13 cellular contexts compared by ENCODE assay signal in genomic region chr1:193115629-193116227, GRCh38. TPM values are rescaled to one million over a fixed set of nuclear protein-coding genes. Genes with fewer than 3 reads are reported as not detected.
DNase-seq lines count a peak whose midpoint lies in the region; ATAC-seq and TF ChIP-seq lines count a peak whose summit lies in the region.
"Had no signal": no experiment of that assay in that cellular context is flagged by ENCODE, and none has a peak within 500 bp of the region (broad histone marks: within the 10 kb centered on the region; RNA-seq: fewer than 3 reads in every experiment).

No MANE protein-coding gene starts in this region.

- WGBS in lung, 2 donors: 62 to 79% methylated on average over 1 of the region's 1 CpG

- H3K4me1 Mint-ChIP-seq in chondrocyte (ENCODE audit: low read depth): peaks cover 46% of the 10 kb centered on the region

- POLR2A ChIA-PET in AG04449 (lab: Yijun Ruan, JAX): interaction anchor here (1.2 kb wide), 1 partner anchor 11 kb away, joined by 14 read pairs; the partner anchor contains the start of gene GLRX2

- CTCF ChIA-PET in AG04449 (lab: Yijun Ruan, JAX): interaction anchor here (0.8 to 1.4 kb wide), 3 partner anchors 9 to 96 kb away, joined by 3 to 6 read pairs (median 4); partner anchors contain the start of genes RO60 and UCHL5

- no peak for TF ChIP-seq EP300 in Ishikawa (IDR thresholded peaks at IDR 0.05; ENCODE audit: borderline replicate concordance)

- peaks cover 5% of the 10 kb centered on the region in 2 donors for H3K4me1 ChIP-seq in lung (ENCODE audit: control insufficient read depth in 2 of 2, insufficient read depth in 2 of 2, low read length in 2 of 2)

- no peaks in the 10 kb centered on the region for H3K36me3 Mint-ChIP-seq in chondrocyte (ENCODE audit: low read depth)
- H3K36me3 Mint-ChIP-seq: IgD-negative memory B cell had no signal

- no peak for TF ChIP-seq RAD21 in Ishikawa (IDR thresholded peaks at IDR 0.05; ENCODE audit: low read depth)

- H3K27me3 Mint-ChIP-seq in chondrocyte (ENCODE audit: low read depth): no peaks in the 10 kb centered on the region
- H3K27me3 Mint-ChIP-seq: CD4-positive, alpha-beta T cell; IgD-negative memory B cell had no signal

- H3K27me3 ChIP-seq in lung (ENCODE audit: control insufficient read depth, insufficient read depth): no peaks in the 10 kb centered on the region

- H3K4me3 ChIP-seq in AG04449 (ENCODE audit: low read depth, low read length) (no peak overlapping the region), lung (no peak overlapping the region)

- peak overlapping the region in 1 of 2 donors; percentile 91 for H3K27ac ChIP-seq in lung (ENCODE audit: low read depth in 1 of 2, low read length in 1 of 2)

- peaks cover 5% of the 10 kb centered on the region for H3K9me3 Mint-ChIP-seq in chondrocyte (ENCODE audit: low read depth)
- H3K9me3 Mint-ChIP-seq: CD4-positive, alpha-beta T cell; IgD-negative memory B cell; nephron progenitor cell had no signal

- H3K27ac Mint-ChIP-seq in chondrocyte (ENCODE audit: unreplicated experiment): peak overlapping the region; percentile 82
- H3K27ac Mint-ChIP-seq: CD4-positive, alpha-beta T cell; IgD-negative memory B cell; nephron progenitor cell had no signal

- ATAC-seq in lung (ENCODE audit: insufficient read depth, low FRiP score): peak; percentile 64

- H3K9me3 ChIP-seq in lung (ENCODE audit: control insufficient read depth in 2 of 2, insufficient read depth in 1 of 2, low read length in 1 of 2): no peaks in the 10 kb centered on the region

- no peak overlapping the region for H3K4me3 Mint-ChIP-seq in chondrocyte (ENCODE audit: unreplicated experiment)
- H3K4me3 Mint-ChIP-seq: CD4-positive, alpha-beta T cell; nephron progenitor cell had no signal

- no peaks in the 10 kb centered on the region for H3K36me3 ChIP-seq in lung (ENCODE audit: control insufficient read depth in 2 of 2, insufficient read depth in 2 of 2, low read length in 2 of 2)

- TF ChIP-seq CTCF in AG04449 (IDR thresholded peaks at IDR 0.05; ENCODE audit: insufficient read depth, low read length, missing control alignments) (no peak), chondrocyte (IDR thresholded peaks at IDR 0.05) (no peak), lung (IDR thresholded peaks at IDR 0.05; ENCODE audit: control extremely low read depth, extremely low read depth) (no peak)

- DNase-seq in AG04449 (ENCODE audit: low read depth, low spot score): peak; percentile 98
- DNase-seq in chondrocyte (ENCODE audit: low spot score): no peak
- no peak for DNase-seq in lung (ENCODE audit: low spot score)
- DNase-seq in NCI-H1930 (lab: John Stamatoyannopoulos, UW): no peak
- no peak for DNase-seq in NCI-H774 (lab: John Stamatoyannopoulos, UW)
- no peak for DNase-seq in medulla oblongata (ENCODE audit: extremely low spot score)
- no peak for DNase-seq in NCI-H1417 (lab: John Stamatoyannopoulos, UW)
- DNase-seq: CD4-positive, alpha-beta T cell; central memory CD4-positive, alpha-beta T cell; nephron progenitor cell; T-helper 9 cell had no signal

TF ChIP-seq in Ishikawa, 13 proteins besides CTCF, POLR2A, EP300 and RAD21:
- TF ChIP-seq TEAD4 (IDR thresholded peaks at IDR 0.05) (peak; percentile 33), NFIC (IDR thresholded peaks at IDR 0.05) (no peak)
TF ChIP-seq in Ishikawa: peak in this region for 1.

RNA-seq across cellular contexts. Expression of gene CDC73, which starts 6.1 kb away (rescaled TPM):
- 63.2 to 80.7 TPM (median 69.4 TPM) in 3 replicates for total RNA-seq in chondrocyte
- total RNA-seq in lung: 10 to 100 TPM; 49.4 to 64.2 TPM
- polyA plus RNA-seq in lung: 10 to 100 TPM in 1 of 2 donors, 1 to 10 TPM in 1; 7.8 to 19.6 TPM

RNA-seq across cellular contexts. Expression of gene GLRX2, which starts 10.5 kb away (rescaled TPM):
- total RNA-seq in chondrocyte (27.6 to 33.1 TPM (median 31.1 TPM) in 3 replicates), lung (10 to 100 TPM in 1 of 2 donors, 1 to 10 TPM in 1; 6.3 to 18.7 TPM)
- polyA plus RNA-seq in lung: 10 to 100 TPM; 11.4 to 19.6 TPM

RNA-seq across cellular contexts. Expression of gene RO60, which starts 56.3 kb away (rescaled TPM):
- total RNA-seq in chondrocyte (89.7 to 98.7 TPM (median 91.4 TPM) in 3 replicates), lung (100 to 1,000 TPM in 1 of 2 donors, 10 to 100 TPM in 1; 50.5 to 147 TPM)
- 10 to 100 TPM in 1 of 2 donors, 1 to 10 TPM in 1; 6.3 to 10.5 TPM for polyA plus RNA-seq in lung

RNA-seq across cellular contexts. Expression of gene UCHL5, which starts 56.6 kb away (rescaled TPM):
- total RNA-seq in chondrocyte: 21.3 to 32.4 TPM (median 23.8 TPM) in 3 replicates
- total RNA-seq in lung: 10 to 100 TPM; 26.0 to 48.9 TPM
- polyA plus RNA-seq in lung: 10 to 100 TPM; 13.7 to 19.7 TPM
